10 cellular contexts compared by ENCODE assay signal in genomic region chr17:28415886-28416285, GRCh38. TPM values are rescaled to one million over a fixed set of nuclear protein-coding genes. Genes with fewer than 3 reads are reported as not detected.
"Had no signal": no experiment of that assay in that cellular context is flagged by ENCODE, and none has a peak within 500 bp of the region (broad histone marks: within the 10 kb centered on the region; RNA-seq: fewer than 3 reads in every experiment).

No MANE protein-coding gene starts in this region.

- FAIRE-seq: HTR-8/SVneo, K562 had no signal

- DNase-seq: IMR-90, KBM-7, KG1 had no signal

- H3K9me3 Mint-ChIP-seq: IgD-negative memory B cell had no signal

- H3K36me3 Mint-ChIP-seq: IgD-negative memory B cell had no signal

- H3K27ac Mint-ChIP-seq: IgD-negative memory B cell had no signal

- H3K27ac ChIP-seq: HL-60 had no signal

- H3K4me3 ChIP-seq: K562 had no signal

RNA-seq across cellular contexts. Expression of gene VTN, which starts 45.8 kb away (rescaled TPM):
- total RNA-seq: HT-29, HT1080 had no signal
- polyA plus RNA-seq: IgD-negative memory B cell had no signal

RNA-seq across cellular contexts. Expression of gene SEBOX, which starts 50.9 kb away (rescaled TPM):
- total RNA-seq: HepG2, HT-29, HT1080, IMR-90, K562 had no signal
- polyA plus RNA-seq: HepG2, IgD-negative memory B cell, IMR-90, K562 had no signal

RNA-seq across cellular contexts. Expression of gene SLC13A2, which starts 57.6 kb away (rescaled TPM):
- total RNA-seq: HepG2, HT-29, HT1080, IMR-90 had no signal
- polyA plus RNA-seq: IgD-negative memory B cell, IMR-90, K562 had no signal
